1 cellular context compared by ENCODE assay signal in genomic region chr17:75491680-75492079, GRCh38.
A peak's percentile ranks its signal among the peaks of the same experiment; 100 is the strongest.
TF ChIP-seq lines count a peak whose summit lies in the region.

No MANE protein-coding gene starts in this region.

TF ChIP-seq in K562, 482 proteins besides CTCF, POLR2A, EP300 and RAD21:
- TF ChIP-seq KHSRP (IDR thresholded peaks at IDR 0.05), result no peak
- no peak for TF ChIP-seq NFYB (IDR thresholded peaks at IDR 0.05; ENCODE audit: extremely low read depth, insufficient read length)
- no peak for TF ChIP-seq PTRF (tag; IDR thresholded peaks at IDR 0.05)
- no peak for TF ChIP-seq NONO (IDR thresholded peaks at IDR 0.05; ENCODE audit: low read depth in 2 of 2, low read length in 1 of 2)
- 0 out of 2 replicates have a peak, but pooled peaks have one; percentile 18 for TF ChIP-seq POLR2G (IDR thresholded peaks at IDR 0.05; ENCODE audit: low read depth, low read length)
- TF ChIP-seq, protein P1, sequence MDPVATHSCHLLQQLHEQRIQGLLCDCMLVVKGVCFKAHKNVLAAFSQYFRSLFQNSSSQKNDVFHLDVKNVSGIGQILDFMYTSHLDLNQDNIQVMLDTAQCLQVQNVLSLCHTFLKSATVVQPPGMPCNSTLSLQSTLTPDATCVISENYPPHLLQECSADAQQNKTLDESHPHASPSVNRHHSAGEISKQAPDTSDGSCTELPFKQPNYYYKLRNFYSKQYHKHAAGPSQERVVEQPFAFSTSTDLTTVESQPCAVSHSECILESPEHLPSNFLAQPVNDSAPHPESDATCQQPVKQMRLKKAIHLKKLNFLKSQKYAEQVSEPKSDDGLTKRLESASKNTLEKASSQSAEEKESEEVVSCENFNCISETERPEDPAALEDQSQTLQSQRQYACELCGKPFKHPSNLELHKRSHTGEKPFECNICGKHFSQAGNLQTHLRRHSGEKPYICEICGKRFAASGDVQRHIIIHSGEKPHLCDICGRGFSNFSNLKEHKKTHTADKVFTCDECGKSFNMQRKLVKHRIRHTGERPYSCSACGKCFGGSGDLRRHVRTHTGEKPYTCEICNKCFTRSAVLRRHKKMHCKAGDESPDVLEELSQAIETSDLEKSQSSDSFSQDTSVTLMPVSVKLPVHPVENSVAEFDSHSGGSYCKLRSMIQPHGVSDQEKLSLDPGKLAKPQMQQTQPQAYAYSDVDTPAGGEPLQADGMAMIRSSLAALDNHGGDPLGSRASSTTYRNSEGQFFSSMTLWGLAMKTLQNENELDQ (CRISPR knock-in tag; IDR thresholded peaks at IDR 0.05; ENCODE audit: borderline replicate concordance), result no peak
